ENCODE assay signal across 9 cellular contexts in the genomic region with DNA sequence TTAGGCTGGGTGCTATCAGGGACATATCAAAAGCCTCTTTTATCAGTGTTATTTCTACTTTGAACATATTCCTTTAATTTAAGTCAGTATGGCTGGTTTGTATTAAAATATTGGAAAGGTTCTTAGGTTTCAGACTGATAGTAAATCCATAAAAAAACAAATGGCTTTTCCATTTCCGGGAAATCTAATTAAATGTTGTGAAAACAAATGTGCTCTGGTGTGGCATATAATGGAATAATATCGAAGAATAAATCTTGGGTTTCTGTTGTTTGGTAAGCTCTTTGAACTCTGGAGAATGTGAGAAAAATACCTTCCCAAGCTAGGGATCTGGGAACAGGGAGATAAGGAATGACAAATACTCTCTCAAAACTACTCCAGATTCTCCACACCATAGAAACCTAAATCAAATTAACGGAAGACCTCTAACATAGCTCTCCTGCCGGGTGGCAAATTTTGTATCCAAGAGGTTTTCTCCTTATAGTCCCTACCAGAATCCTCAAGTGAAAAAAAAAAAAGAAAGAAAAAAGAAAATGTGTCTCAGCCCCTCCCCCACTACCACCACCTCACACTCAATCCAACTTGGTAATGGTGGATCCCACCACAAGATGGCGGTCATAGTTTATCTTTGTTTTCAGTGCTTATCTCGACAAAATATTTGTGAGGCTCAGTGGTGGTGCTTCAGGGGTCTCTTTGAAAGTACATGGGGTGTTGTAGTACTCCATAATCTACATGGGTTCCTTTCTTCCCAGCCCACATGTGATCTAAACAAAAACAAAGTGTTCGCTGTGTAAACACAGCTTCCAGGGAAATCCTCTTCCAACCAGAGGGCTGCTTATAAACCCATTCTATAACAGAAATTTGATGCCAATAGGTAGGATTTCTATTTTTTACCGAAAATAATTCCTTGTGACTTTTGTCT. TPM values are rescaled to one million over a fixed set of nuclear protein-coding genes. Genes with fewer than 3 reads are reported as not detected.
A peak's percentile ranks its signal among the peaks of the same experiment; 100 is the strongest.
DNase-seq lines count a peak whose midpoint lies in the region; FAIRE-seq and TF ChIP-seq lines count a peak whose summit lies in the region.
"Had no signal": no experiment of that assay in that cellular context is flagged by ENCODE, and none has a peak within 500 bp of the region (broad histone marks: within the 10 kb centered on the region; RNA-seq: fewer than 3 reads in every experiment).

No MANE protein-coding gene starts in this region.

- DNase-seq in DMS 273 (lab: John Stamatoyannopoulos, UW; ENCODE audit: unreplicated experiment): peak; percentile 76
- no peak for DNase-seq in DMS 273 treated with DMSO at 0.1 percent for 48 hours (lab: John Stamatoyannopoulos, UW)
- DNase-seq in HTR-8/SVneo (ENCODE audit: insufficient read length, low spot score): no peak
- DNase-seq in SJCRH30: peak; percentile 64 to 85
- DNase-seq in iPS-NIHi7 (ENCODE audit: extremely low spot score): peak; percentile 76
- no peak for DNase-seq in right atrium auricular region (ENCODE audit: low spot score)
- no peak for DNase-seq in T-helper 9 cell
- DNase-seq in NCI-H1930 (lab: John Stamatoyannopoulos, UW): no peak

- peak; percentile 92 for FAIRE-seq in HTR-8/SVneo (lab: Jason Lieb, UNC)

- H3K9me3 ChIP-seq in SJCRH30 (replicated peaks) (no peaks in the 10 kb centered on the region), right atrium auricular region (no peaks in the 10 kb centered on the region)

- H3K36me3 ChIP-seq in SJCRH30 (no peaks in the 10 kb centered on the region), right atrium auricular region (no peaks in the 10 kb centered on the region)

- H3K4me1 ChIP-seq in SJCRH30 (peaks cover 33% of the 10 kb centered on the region), right atrium auricular region (peaks cover 0 to 5% of the 10 kb centered on the region in 2 donors)

- peak in 1 of 2 donors; percentile 16 for TF ChIP-seq CTCF in right atrium auricular region (IDR thresholded peaks at IDR 0.05)

- peak overlapping the region; percentile 4; the same call in 1 of the 2 replicates for H3K27ac ChIP-seq in SJCRH30
- H3K27ac ChIP-seq in right atrium auricular region: no peak overlapping the region

- H3K27me3 ChIP-seq in SJCRH30 (no peaks in the 10 kb centered on the region), right atrium auricular region (no peaks in the 10 kb centered on the region)

- peak overlapping the region; percentile 28 for H3K4me3 ChIP-seq in SJCRH30
- H3K4me3 ChIP-seq in right atrium auricular region: no peak overlapping the region
- H3K4me3 ChIP-seq: lung had no signal

RNA-seq across cellular contexts. Expression of a gene that starts 54.6 kb away (rescaled TPM):
- total RNA-seq in SJCRH30 (2014; rRNA removed; shearing (Covaris generic)): 22.4 and 25.0 TPM in 2 replicates
- 1 to 10 TPM in 1 of 2 donors, under 1 TPM in 1; 0.70 to 1.5 TPM for total RNA-seq in right atrium auricular region

Comparison
In these comparisons a context has a peak if more than half of its experiments do, and no peak if none do; other contexts are left out.
1. DNase-seq: peak in DMS 273 (single experiment), SJCRH30 (2 of 2) and iPS-NIHi7 (single experiment); none in DMS 273 treated with DMSO at 0.1 percent for 48 hours (single experiment), HTR-8/SVneo (single experiment), right atrium auricular region (single experiment), T-helper 9 cell (single experiment) and NCI-H1930 (0 of 2).